13 cellular contexts compared by ENCODE assay signal in genomic region chr21:45421071-45421845, GRCh38. TPM values are rescaled to one million over a fixed set of nuclear protein-coding genes. Genes with fewer than 3 reads are reported as not detected.
A peak's percentile ranks its signal among the peaks of the same experiment; 100 is the strongest.
DNase-seq lines count a peak whose midpoint lies in the region; ATAC-seq and TF ChIP-seq lines count a peak whose summit lies in the region.
"Had no signal": no experiment of that assay in that cellular context is flagged by ENCODE, and none has a peak within 500 bp of the region (broad histone marks: within the 10 kb centered on the region; RNA-seq: fewer than 3 reads in every experiment).

No MANE protein-coding gene starts in this region.

- H3K4me3 ChIP-seq in ovary, result no peak overlapping the region
- H3K4me3 ChIP-seq in naive thymus-derived CD4-positive, alpha-beta T cell (ENCODE audit: low read length), result no peak overlapping the region

- no peak for TF ChIP-seq POLR2A in ovary (IDR thresholded peaks at IDR 0.05)

- TF ChIP-seq EP300 in ovary (IDR thresholded peaks at IDR 0.05), result no peak

- in situ Hi-C loops in Caki2 (cut with HindIII; ENCODE audit: low pct_unique_long_range_greater_than_20kb, low sequenced_read_pairs), result no loop called here

- H3K9me3 Mint-ChIP-seq in activated CD4-positive, alpha-beta T cell treated with anti-CD3 and anti-CD28 coated beads, Interleukin-2, amount 10 ng/mL, durations not matched to agents 7 days and 5 days, result no peaks in the 10 kb centered on the region
- H3K9me3 Mint-ChIP-seq in naive thymus-derived CD4-positive, alpha-beta T cell, result no peaks in the 10 kb centered on the region
- H3K9me3 Mint-ChIP-seq: activated B cell treated with CpG ODN at 0.5 μM for 24 hours; CD4-positive, CD25-positive, alpha-beta regulatory T cell had no signal

- peak; percentile 46 for ATAC-seq in foreskin keratinocyte
- no peak for ATAC-seq in GM21515 (IDR thresholded peaks at IDR 0.05; ENCODE audit: unreplicated experiment)
- no peak for ATAC-seq in naive thymus-derived CD4-positive, alpha-beta T cell

- H3K36me3 ChIP-seq in ovary, result no peaks in the 10 kb centered on the region
- no peaks in the 10 kb centered on the region for H3K36me3 ChIP-seq in naive thymus-derived CD4-positive, alpha-beta T cell (ENCODE audit: control insufficient read depth in 2 of 3, insufficient read depth in 3 of 3, low read length in 3 of 3)

- POLR2A ChIA-PET in activated CD4-positive, alpha-beta T cell treated with anti-CD3 and anti-CD28 coated beads, Interleukin-2, amount 10 ng/mL, durations not matched to agents 7 days and 5 days (lab: Charles Lee), result no interaction called here
- POLR2A ChIA-PET in naive thymus-derived CD4-positive, alpha-beta T cell (lab: Charles Lee), result no interaction called here

- H3K27ac ChIP-seq in foreskin keratinocyte (no peak overlapping the region), ovary (no peak overlapping the region)
- no peak overlapping the region for H3K27ac ChIP-seq in naive thymus-derived CD4-positive, alpha-beta T cell (ENCODE audit: low read depth, low read length)
- H3K27ac ChIP-seq: parathyroid adenoma had no signal

- WGBS in ovary, 3 donors, result 76 to 85% (median 80%) methylated on average over 25 of the region's 25 CpGs

- peak; percentile 80 for DNase-seq in Caki2 (ENCODE audit: low read depth)
- DNase-seq in NCI-H2227 treated with DMSO at 0.1 percent for 48 hours (lab: John Stamatoyannopoulos, UW), result peak; percentile 54
- peak in 1 of 2 donors; percentile 45 for DNase-seq in foreskin keratinocyte
- DNase-seq in ovary, result peak in 4 of 5 donors; percentile 53 to 57 (median 55)
- no peak for DNase-seq in stimulated activated CD4-positive, alpha-beta T cell treated with anti-CD3 and anti-CD28 coated beads, Interleukin-4, amount 100 ng/mL, for 1 hour
- no peak for DNase-seq in activated CD4-positive, alpha-beta T cell treated with anti-CD3 and anti-CD28 coated beads, Interleukin-2, amount 10 ng/mL, durations not matched to agents 7 days and 5 days
- no peak for DNase-seq in naive thymus-derived CD4-positive, alpha-beta T cell
- DNase-seq: activated B cell treated with CpG ODN at 0.5 μM for 24 hours; activated effector memory CD4-positive, alpha-beta T cell treated with Interleukin-2 at 50 U/mL for 16 hours; CD4-positive, CD25-positive, alpha-beta regulatory T cell had no signal

- no peak overlapping the region for H3K4me3 Mint-ChIP-seq in activated CD4-positive, alpha-beta T cell treated with anti-CD3 and anti-CD28 coated beads, Interleukin-2, amount 10 ng/mL, durations not matched to agents 7 days and 5 days
- H3K4me3 Mint-ChIP-seq in naive thymus-derived CD4-positive, alpha-beta T cell, result no peak overlapping the region
- H3K4me3 Mint-ChIP-seq: activated B cell treated with CpG ODN at 0.5 μM for 24 hours; CD4-positive, CD25-positive, alpha-beta regulatory T cell had no signal

- H3K9me3 ChIP-seq in ovary, result no peaks in the 10 kb centered on the region
- no peaks in the 10 kb centered on the region for H3K9me3 ChIP-seq in naive thymus-derived CD4-positive, alpha-beta T cell (ENCODE audit: control insufficient read depth in 2 of 3, low read length in 3 of 3)

- H3K4me1 ChIP-seq in foreskin keratinocyte (no peaks in the 10 kb centered on the region), ovary (ENCODE audit: insufficient read depth) (peaks cover 8% of the 10 kb centered on the region)
- no peaks in the 10 kb centered on the region for H3K4me1 ChIP-seq in naive thymus-derived CD4-positive, alpha-beta T cell (ENCODE audit: control insufficient read depth in 2 of 2, insufficient read depth in 2 of 2, low read length in 2 of 2)
- H3K4me1 ChIP-seq: parathyroid adenoma had no signal

- H3K36me3 Mint-ChIP-seq in activated CD4-positive, alpha-beta T cell treated with anti-CD3 and anti-CD28 coated beads, Interleukin-2, amount 10 ng/mL, durations not matched to agents 7 days and 5 days (ENCODE audit: low read depth), result no peaks in the 10 kb centered on the region
- no peaks in the 10 kb centered on the region for H3K36me3 Mint-ChIP-seq in naive thymus-derived CD4-positive, alpha-beta T cell
- H3K36me3 Mint-ChIP-seq: CD4-positive, CD25-positive, alpha-beta regulatory T cell had no signal

- H3K27me3 Mint-ChIP-seq in activated CD4-positive, alpha-beta T cell treated with anti-CD3 and anti-CD28 coated beads, Interleukin-2, amount 10 ng/mL, durations not matched to agents 7 days and 5 days, result no peaks in the 10 kb centered on the region
- peaks cover 0 to 4% (median 0%) of the 10 kb centered on the region in 5 donors for H3K27me3 Mint-ChIP-seq in naive thymus-derived CD4-positive, alpha-beta T cell
- H3K27me3 Mint-ChIP-seq: activated B cell treated with CpG ODN at 0.5 μM for 24 hours; CD4-positive, CD25-positive, alpha-beta regulatory T cell had no signal

- intact Hi-C loops in ovary (cut with DNase I), result loop anchor here in 1 of 4 donors (5.0 kb wide), 1 partner anchor 59 kb away; no protein-coding TSS in a partner anchor
- intact Hi-C loops in naive thymus-derived CD4-positive, alpha-beta T cell (cut with micrococcal nuclease), result no loop called here

- H3K27me3 ChIP-seq in foreskin keratinocyte (no peaks in the 10 kb centered on the region), ovary (no peaks in the 10 kb centered on the region)
- no peaks in the 10 kb centered on the region for H3K27me3 ChIP-seq in naive thymus-derived CD4-positive, alpha-beta T cell (ENCODE audit: control insufficient read depth in 2 of 2, insufficient read depth in 2 of 2, low read length in 2 of 2)
- H3K27me3 ChIP-seq: dorsolateral prefrontal cortex had no signal

- H3K4me1 Mint-ChIP-seq in activated CD4-positive, alpha-beta T cell treated with anti-CD3 and anti-CD28 coated beads, Interleukin-2, amount 10 ng/mL, durations not matched to agents 7 days and 5 days, result no peaks in the 10 kb centered on the region
- peaks cover 0 to 2% (median 0%) of the 10 kb centered on the region in 7 donors for H3K4me1 Mint-ChIP-seq in naive thymus-derived CD4-positive, alpha-beta T cell
- H3K4me1 Mint-ChIP-seq: activated B cell treated with CpG ODN at 0.5 μM for 24 hours had no signal

- CTCF ChIA-PET in activated CD4-positive, alpha-beta T cell treated with anti-CD3 and anti-CD28 coated beads, Interleukin-2, amount 10 ng/mL, durations not matched to agents 7 days and 5 days (lab: Charles Lee), result interaction anchor here (0.6 kb wide), 1 partner anchor 9 kb away, joined by 3 read pairs; no protein-coding TSS in a partner anchor
- CTCF ChIA-PET in naive thymus-derived CD4-positive, alpha-beta T cell (lab: Charles Lee), result no interaction called here

- no peak overlapping the region for H3K27ac Mint-ChIP-seq in activated CD4-positive, alpha-beta T cell treated with anti-CD3 and anti-CD28 coated beads, Interleukin-2, amount 10 ng/mL, durations not matched to agents 7 days and 5 days
- no peak overlapping the region for H3K27ac Mint-ChIP-seq in naive thymus-derived CD4-positive, alpha-beta T cell
- H3K27ac Mint-ChIP-seq: activated B cell treated with CpG ODN at 0.5 μM for 24 hours had no signal

- TF ChIP-seq CTCF in foreskin keratinocyte (conservative IDR thresholded peaks at IDR 0.05) (no peak), ovary (IDR thresholded peaks at IDR 0.05) (no peak)

RNA-seq across cellular contexts. Expression of gene COL18A1, which starts 16.3 kb away (rescaled TPM):
- total RNA-seq in Caki2 (2014; rRNA removed; shearing (Covaris generic); ENCODE audit: low replicate concordance), result 809 and 838 TPM in 2 replicates
- total RNA-seq in foreskin keratinocyte (30.0 and 37.3 TPM in 2 replicates), ovary (100 to 1,000 TPM; 141 to 353 (median 270) TPM)
- polyA plus RNA-seq in foreskin keratinocyte (26.2 and 32.3 TPM in 2 replicates), ovary (100 to 1,000 TPM in 1 of 2 donors, 10 to 100 TPM in 1; 11.1 to 201 TPM)
- total RNA-seq in activated CD4-positive, alpha-beta T cell treated with anti-CD3 and anti-CD28 coated beads, Interleukin-2, amount 10 ng/mL, durations not matched to agents 7 days and 5 days, result 1 to 10 TPM; 2.8 to 3.1 TPM
- total RNA-seq in naive thymus-derived CD4-positive, alpha-beta T cell, result 10 to 100 TPM in 4 of 5 experiments, 1 to 10 TPM in 1; 9.0 to 89.8 (median 15.4) TPM
- polyA plus RNA-seq in naive thymus-derived CD4-positive, alpha-beta T cell, result 10 to 100 TPM in 1 of 2 donors, 1 to 10 TPM in 1; 7.0 to 15.5 TPM

Comparison
In these comparisons a context has a peak if more than half of its experiments do, and no peak if none do; other contexts are left out.
1. DNase-seq: peak in Caki2 (single experiment), NCI-H2227 treated with DMSO at 0.1 percent for 48 hours (single experiment) and ovary (4 of 5); none in stimulated activated CD4-positive, alpha-beta T cell treated with anti-CD3 and anti-CD28 coated beads, Interleukin-4, amount 100 ng/mL, for 1 hour (single experiment), activated CD4-positive, alpha-beta T cell treated with anti-CD3 and anti-CD28 coated beads, Interleukin-2, amount 10 ng/mL, durations not matched to agents 7 days and 5 days (single experiment) and naive thymus-derived CD4-positive, alpha-beta T cell (0 of 9).